ENCODE assay signal across 8 cellular contexts in genomic region chr4:68271851-68272756, GRCh38. TPM values are rescaled to one million over a fixed set of nuclear protein-coding genes. Genes with fewer than 3 reads are reported as not detected.
DNase-seq lines count a peak whose midpoint lies in the region; ATAC-seq and TF ChIP-seq lines count a peak whose summit lies in the region.

No MANE protein-coding gene starts in this region.

- intact Hi-C loops in activated naive CD4-positive, alpha-beta T cell treated with anti-CD3 and anti-CD28 coated beads for 36 hours (cut with micrococcal nuclease) = loop anchor here (1.0 to 10.0 kb wide), 5 partner anchors 104 to 1613 kb away; no protein-coding TSS in a partner anchor

- no peak for DNase-seq in activated naive CD4-positive, alpha-beta T cell treated with anti-CD3 and anti-CD28 coated beads for 36 hours
- DNase-seq in activated naive CD4-positive, alpha-beta T cell treated with anti-CD3 and anti-CD28 coated beads, Interleukin-2, amount 10 ng/mL, durations not matched to agents 7 days and 5 days = no peak
- DNase-seq in SK-N-DZ (ENCODE audit: low spot score) = peak; percentile 46
- DNase-seq in epithelial cell of esophagus (ENCODE audit: low read depth) = peak; percentile 66
- peak; percentile 80 for DNase-seq in myocyte (ENCODE audit: low read depth)
- no peak for DNase-seq in activated CD4-positive, CD25-positive, alpha-beta regulatory T cell treated with anti-CD3 and anti-CD28 coated beads, Interleukin-2, amount 50 U/mL, for 72 hours

- ATAC-seq in GM21367 (IDR thresholded peaks at IDR 0.05; ENCODE audit: unreplicated experiment) = peak; percentile 72
- peak; percentile 50 for ATAC-seq in HG03571 (IDR thresholded peaks at IDR 0.05; ENCODE audit: unreplicated experiment)

- no peaks in the 10 kb centered on the region for H3K36me3 Mint-ChIP-seq in activated naive CD4-positive, alpha-beta T cell treated with anti-CD3 and anti-CD28 coated beads for 36 hours (ENCODE audit: low read depth)
- H3K36me3 Mint-ChIP-seq in activated naive CD4-positive, alpha-beta T cell treated with anti-CD3 and anti-CD28 coated beads, Interleukin-2, amount 10 ng/mL, durations not matched to agents 7 days and 5 days = no peaks in the 10 kb centered on the region

- H3K4me3 ChIP-seq in epithelial cell of esophagus (ENCODE audit: low read length) = peak overlapping the region; percentile 15

- peak overlapping the region; percentile 30 for H3K4me3 Mint-ChIP-seq in activated naive CD4-positive, alpha-beta T cell treated with anti-CD3 and anti-CD28 coated beads for 36 hours
- H3K4me3 Mint-ChIP-seq in activated naive CD4-positive, alpha-beta T cell treated with anti-CD3 and anti-CD28 coated beads, Interleukin-2, amount 10 ng/mL, durations not matched to agents 7 days and 5 days = no peak overlapping the region

- no peak overlapping the region for H3K27ac Mint-ChIP-seq in activated naive CD4-positive, alpha-beta T cell treated with anti-CD3 and anti-CD28 coated beads for 36 hours
- H3K27ac Mint-ChIP-seq in activated naive CD4-positive, alpha-beta T cell treated with anti-CD3 and anti-CD28 coated beads, Interleukin-2, amount 10 ng/mL, durations not matched to agents 7 days and 5 days = no peak overlapping the region

- peak; percentile 64 for TF ChIP-seq CTCF in epithelial cell of esophagus (IDR thresholded peaks at IDR 0.05; ENCODE audit: insufficient read depth, low read depth, low read length, missing control alignments)

- peaks cover 8% of the 10 kb centered on the region for H3K4me1 Mint-ChIP-seq in activated naive CD4-positive, alpha-beta T cell treated with anti-CD3 and anti-CD28 coated beads for 36 hours (ENCODE audit: low read depth)
- peaks cover 6% of the 10 kb centered on the region for H3K4me1 Mint-ChIP-seq in activated naive CD4-positive, alpha-beta T cell treated with anti-CD3 and anti-CD28 coated beads, Interleukin-2, amount 10 ng/mL, durations not matched to agents 7 days and 5 days

- H3K9me3 Mint-ChIP-seq in activated naive CD4-positive, alpha-beta T cell treated with anti-CD3 and anti-CD28 coated beads for 36 hours = no peaks in the 10 kb centered on the region
- H3K9me3 Mint-ChIP-seq in activated naive CD4-positive, alpha-beta T cell treated with anti-CD3 and anti-CD28 coated beads, Interleukin-2, amount 10 ng/mL, durations not matched to agents 7 days and 5 days = no peaks in the 10 kb centered on the region

- CTCF ChIA-PET in activated naive CD4-positive, alpha-beta T cell treated with anti-CD3 and anti-CD28 coated beads for 36 hours (lab: Charles Lee) = interaction anchor here (0.7 to 2.4 kb wide), 15 partner anchors 8 to 157 kb away, joined by 3 to 58 read pairs (median 4); no protein-coding TSS in a partner anchor
- CTCF ChIA-PET in activated naive CD4-positive, alpha-beta T cell treated with anti-CD3 and anti-CD28 coated beads, Interleukin-2, amount 10 ng/mL, durations not matched to agents 7 days and 5 days (lab: Charles Lee) = interaction anchor here (0.6 to 3.4 kb wide), 10 partner anchors 8 to 154 kb away, joined by 3 to 46 read pairs (median 3); no protein-coding TSS in a partner anchor

- H3K27me3 Mint-ChIP-seq in activated naive CD4-positive, alpha-beta T cell treated with anti-CD3 and anti-CD28 coated beads for 36 hours (ENCODE audit: low read depth) = peaks cover 6% of the 10 kb centered on the region
- H3K27me3 Mint-ChIP-seq in activated naive CD4-positive, alpha-beta T cell treated with anti-CD3 and anti-CD28 coated beads, Interleukin-2, amount 10 ng/mL, durations not matched to agents 7 days and 5 days = peaks cover 11% of the 10 kb centered on the region

RNA-seq across cellular contexts. Expression of gene TMPRSS11B, which starts 26.6 kb away (rescaled TPM):
- not detected for total RNA-seq in activated naive CD4-positive, alpha-beta T cell treated with anti-CD3 and anti-CD28 coated beads for 36 hours
- polyA plus RNA-seq in SK-N-DZ (2014; cell fraction: cytosol; rRNA removed) = not detected in 2 replicates
- polyA plus RNA-seq in SK-N-DZ (2014; cell fraction: nucleus; rRNA removed) = not detected in 2 replicates
- not detected in 2 replicates for total RNA-seq in myocyte
- polyA plus RNA-seq in myocyte (2012) = not detected

Comparison
In these comparisons a context has a peak if more than half of its experiments do, and no peak if none do; other contexts are left out.
1. DNase-seq: peak in SK-N-DZ (single experiment), epithelial cell of esophagus (single experiment) and myocyte (single experiment); none in activated naive CD4-positive, alpha-beta T cell treated with anti-CD3 and anti-CD28 coated beads for 36 hours (single experiment), activated naive CD4-positive, alpha-beta T cell treated with anti-CD3 and anti-CD28 coated beads, Interleukin-2, amount 10 ng/mL, durations not matched to agents 7 days and 5 days (single experiment) and activated CD4-positive, CD25-positive, alpha-beta regulatory T cell treated with anti-CD3 and anti-CD28 coated beads, Interleukin-2, amount 50 U/mL, for 72 hours (single experiment).